In genomic region chr17:37406635-37407455, GRCh38 we compare ENCODE assay signal across 1 cellular context.
TF ChIP-seq lines count a peak whose summit lies in the region.

Gene ACACA (minus strand): TSS chr17:37406836. CDS start chr17:37406299, 537 bp downstream.
Gene TADA2A (plus strand): TSS chr17:37406886. CDS start chr17:37411366, 4,480 bp downstream.

TF ChIP-seq in K562, 482 proteins besides CTCF, POLR2A, EP300 and RAD21 (continued from another document and continues in another):
- no peak for TF ChIP-seq ARID3B (CRISPR knock-in tag; IDR thresholded peaks at IDR 0.05; ENCODE audit: borderline replicate concordance)
- no peak for TF ChIP-seq PHTF2 (CRISPR knock-in tag; IDR thresholded peaks at IDR 0.05)
- peak; percentile 86 for TF ChIP-seq GMEB1 (CRISPR knock-in tag; IDR thresholded peaks at IDR 0.05)
- peak in 1 of 2 experiments; percentile 25; a peak in 2 of 4 replicates for TF ChIP-seq NONO (IDR thresholded peaks at IDR 0.05; ENCODE audit: low read depth in 2 of 2, low read length in 1 of 2)
- TF ChIP-seq NFIC (IDR thresholded peaks at IDR 0.05) = peak; percentile 37; the same call in 1 of the 2 replicates
- TF ChIP-seq HMGN3 (IDR thresholded peaks at IDR 0.05; ENCODE audit: borderline replicate concordance, extremely low read depth, insufficient read length, low read depth, low read length) = peak; percentile 7
- peak; percentile 52 for TF ChIP-seq CCNT2 (IDR thresholded peaks at IDR 0.05; ENCODE audit: borderline replicate concordance, extremely low read depth, insufficient read length, low read depth, low read length)
- no peak for TF ChIP-seq CBX3 (IDR thresholded peaks at IDR 0.05; ENCODE audit: borderline replicate concordance in 1 of 2, low read length in 2 of 2)
- TF ChIP-seq ELK3 (CRISPR knock-in tag; IDR thresholded peaks at IDR 0.05) = no peak
- peak in 1 of 2 experiments; percentile 22 for TF ChIP-seq AFF1 (IDR thresholded peaks at IDR 0.05; ENCODE audit: low read depth in 1 of 2, partially characterized antibody in 2 of 2)
- TF ChIP-seq RCOR1 (IDR thresholded peaks at IDR 0.05; ENCODE audit: borderline replicate concordance in 1 of 2, low read depth in 2 of 2, low read length in 2 of 2) = 0 out of 4 replicates have a peak, but pooled peaks of 1 of the 2 experiments have one; percentile 11
- TF ChIP-seq CTCFL (IDR thresholded peaks at IDR 0.05; ENCODE audit: borderline replicate concordance, insufficient read depth, low read depth, low read length, poor library complexity, severe bottlenecking) = peak; percentile 34
- TF ChIP-seq GATA2 (CRISPR knock-in tag; IDR thresholded peaks at IDR 0.05) = no peak
- no peak for TF ChIP-seq POLR3G (IDR thresholded peaks at IDR 0.05; ENCODE audit: extremely low read depth, insufficient read length, insufficient replicate concordance)
- TF ChIP-seq XRCC3 (IDR thresholded peaks at IDR 0.05) = no peak
- TF ChIP-seq NR4A1 (CRISPR knock-in tag; IDR thresholded peaks at IDR 0.05) = 0 out of 2 replicates have a peak, but pooled peaks have one; percentile 76
- TF ChIP-seq NR4A1 (tag; IDR thresholded peaks at IDR 0.05) = peak; percentile 15; the same call in 1 of the 2 replicates
- no peak for TF ChIP-seq XRCC5 (IDR thresholded peaks at IDR 0.05; ENCODE audit: low read depth, low read length)
- peak; percentile 63 to 76 for TF ChIP-seq MAZ (CRISPR knock-in tag; conservative IDR thresholded peaks at IDR 0.05 in 1 of 2, IDR thresholded peaks at IDR 0.05 in 1 of 2)
- TF ChIP-seq NCOA1 (IDR thresholded peaks at IDR 0.05; ENCODE audit: low read depth) = no peak
- TF ChIP-seq KLF6 (CRISPR knock-in tag; IDR thresholded peaks at IDR 0.05; ENCODE audit: borderline replicate concordance) = peak; percentile 74
- TF ChIP-seq ZBTB9 (CRISPR knock-in tag; IDR thresholded peaks at IDR 0.05) = 0 out of 2 replicates have a peak, but pooled peaks have one; percentile 44
- TF ChIP-seq NRF1 (conservative IDR thresholded peaks at IDR 0.05 in 1 of 2, IDR thresholded peaks at IDR 0.05 in 1 of 2) = peak; percentile 64 to 70
- no peak; a peak in 1 of 4 replicates for TF ChIP-seq SIN3A (IDR thresholded peaks at IDR 0.05; ENCODE audit: borderline replicate concordance in 2 of 2, control insufficient read depth in 1 of 2, low read depth in 2 of 2, low read length in 2 of 2)
- no peak for TF ChIP-seq ZEB2 (IDR thresholded peaks at IDR 0.05)
- TF ChIP-seq ZNF785 (CRISPR knock-in tag; IDR thresholded peaks at IDR 0.05) = no peak
- TF ChIP-seq LCOR (CRISPR knock-in tag; IDR thresholded peaks at IDR 0.05) = 0 out of 2 replicates have a peak, but pooled peaks have one; percentile 4
- TF ChIP-seq ZNF212 (CRISPR knock-in tag; IDR thresholded peaks at IDR 0.05) = no peak
- TF ChIP-seq FIP1L1 (IDR thresholded peaks at IDR 0.05; ENCODE audit: low read depth, low read length, poor library complexity, severe bottlenecking) = no peak
- TF ChIP-seq RFX5 (IDR thresholded peaks at IDR 0.05; ENCODE audit: low read depth, low read length) = no peak
- TF ChIP-seq NKRF (IDR thresholded peaks at IDR 0.05; ENCODE audit: borderline replicate concordance) = no peak
- TF ChIP-seq SIN3B (IDR thresholded peaks at IDR 0.05; ENCODE audit: low read depth) = no peak
- TF ChIP-seq ZNF639 (CRISPR knock-in tag; conservative IDR thresholded peaks at IDR 0.05 in 1 of 2, IDR thresholded peaks at IDR 0.05 in 1 of 2) = peak in 1 of 2 experiments; percentile 90; a peak in 2 of 4 replicates
- 0 out of 2 replicates have a peak, but pooled peaks have one; percentile 28 for TF ChIP-seq EGR1 (conservative IDR thresholded peaks at IDR 0.05)
- TF ChIP-seq ELF2 (CRISPR knock-in tag; IDR thresholded peaks at IDR 0.05) = 0 out of 2 replicates have a peak, but pooled peaks have one; percentile 20
- peak; percentile 46; the same call in 1 of the 2 replicates for TF ChIP-seq CREB3L1 (IDR thresholded peaks at IDR 0.05; ENCODE audit: borderline replicate concordance, low read depth)
- peak; percentile 91 for TF ChIP-seq POLR2H (tag; IDR thresholded peaks at IDR 0.05; ENCODE audit: low read depth)
- 0 out of 2 replicates have a peak, but pooled peaks have one; percentile 37 for TF ChIP-seq JUND (IDR thresholded peaks at IDR 0.05; ENCODE audit: borderline replicate concordance, low read depth, low read length)
- no peak for TF ChIP-seq JUND (tag; IDR thresholded peaks at IDR 0.05; ENCODE audit: borderline replicate concordance, low read depth, low read length)
- peak; percentile 78 for TF ChIP-seq PML (IDR thresholded peaks at IDR 0.05; ENCODE audit: low read length)
- 0 out of 2 replicates have a peak, but pooled peaks have one; percentile 24 for TF ChIP-seq LEF1 (IDR thresholded peaks at IDR 0.05)
- TF ChIP-seq FOXM1 (IDR thresholded peaks at IDR 0.05; ENCODE audit: low read depth) = no peak
- no peak for TF ChIP-seq FOXM1 (CRISPR knock-in tag; IDR thresholded peaks at IDR 0.05; ENCODE audit: low read depth)
- peak; percentile 35; the same call in 1 of the 2 replicates for TF ChIP-seq TFAP4 (CRISPR knock-in tag; IDR thresholded peaks at IDR 0.05; ENCODE audit: borderline replicate concordance)
- no peak for TF ChIP-seq ZNF311 (CRISPR knock-in tag; IDR thresholded peaks at IDR 0.05)
